ENCODE assay signal across 8 cellular contexts in the genomic region with DNA sequence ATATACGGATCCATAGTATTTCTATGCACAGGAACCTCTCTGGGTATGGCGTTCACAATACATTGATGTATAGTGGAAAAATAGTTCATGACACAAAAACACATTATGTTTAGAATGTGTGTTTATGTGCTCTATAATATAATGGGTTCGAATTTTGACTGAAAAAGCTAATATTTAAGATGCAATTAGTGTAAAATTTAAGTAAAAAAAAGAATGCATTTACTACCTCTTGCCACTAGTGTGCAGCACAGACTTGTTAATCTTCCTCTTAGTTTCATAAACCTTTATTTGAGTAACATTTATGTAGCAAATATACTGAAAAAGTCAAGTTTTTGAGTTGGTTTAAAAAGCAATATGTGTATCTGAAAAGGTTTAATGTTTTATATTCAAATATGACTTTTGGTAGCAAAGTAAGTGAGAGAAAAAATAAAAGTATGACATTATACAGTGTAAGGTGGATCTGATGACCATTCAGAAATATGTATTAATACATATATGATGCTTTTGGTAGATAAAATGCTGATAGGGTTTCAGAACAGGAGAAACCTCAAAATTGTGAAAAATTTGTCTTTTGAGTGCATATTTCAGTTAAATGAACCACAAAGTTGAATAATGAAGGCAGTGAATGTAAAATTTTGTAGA. TPM values are rescaled to one million over a fixed set of nuclear protein-coding genes. Genes with fewer than 3 reads are reported as not detected.
DNase-seq lines count a peak whose midpoint lies in the region; ATAC-seq and TF ChIP-seq lines count a peak whose summit lies in the region.

No MANE protein-coding gene starts in this region.

- CTCF ChIA-PET in Calu3 (lab: Charles Lee): interaction anchor here (0.8 kb wide), 1 partner anchor 1349 kb away, joined by 3 read pairs; no protein-coding TSS in a partner anchor

- intact Hi-C loops in Calu3 (cut with micrococcal nuclease; ENCODE audit: unreplicated experiment): loop anchor here (1.0 to 10.0 kb wide), 3 partner anchors 637 to 1607 kb away; no protein-coding TSS in a partner anchor

- no peak overlapping the region for H3K27ac Mint-ChIP-seq in Calu3 (ENCODE audit: unreplicated experiment)
- no peak overlapping the region for H3K27ac Mint-ChIP-seq in T-helper 2 cell treated with Interferon-gamma antibody and Interleukin-4, amounts not matched to agents 5 μg/mL and 100 μg/mL, for 36 hours

- ATAC-seq in GM21526 (IDR thresholded peaks at IDR 0.05; ENCODE audit: low FRiP score, unreplicated experiment): peak; percentile 67

- TF ChIP-seq CTCF in Calu3 (IDR thresholded peaks at IDR 0.05; ENCODE audit: unreplicated experiment): peak; percentile 59

- H3K9me3 Mint-ChIP-seq in Calu3 (ENCODE audit: low read depth, unreplicated experiment): no peaks in the 10 kb centered on the region
- H3K9me3 Mint-ChIP-seq in T-helper 2 cell treated with Interferon-gamma antibody and Interleukin-4, amounts not matched to agents 5 μg/mL and 100 μg/mL, for 36 hours: no peaks in the 10 kb centered on the region

- H3K27me3 Mint-ChIP-seq in Calu3 (ENCODE audit: unreplicated experiment): no peaks in the 10 kb centered on the region
- H3K27me3 Mint-ChIP-seq in T-helper 2 cell treated with Interferon-gamma antibody and Interleukin-4, amounts not matched to agents 5 μg/mL and 100 μg/mL, for 36 hours (ENCODE audit: low read depth): no peaks in the 10 kb centered on the region

- DNase-seq in Calu3: no peak
- peak; percentile 45 for DNase-seq in NCI-H69 (lab: John Stamatoyannopoulos, UW)
- peak; percentile 56 for DNase-seq in dermis blood vessel endothelial cell
- DNase-seq in pons (ENCODE audit: low spot score): peak; percentile 46
- no peak for DNase-seq in T-helper 2 cell treated with Interferon-gamma antibody and Interleukin-4, amounts not matched to agents 5 μg/mL and 100 μg/mL, for 36 hours (ENCODE audit: low spot score)
- DNase-seq in activated CD4-positive, alpha-beta T cell treated with anti-CD3 and anti-CD28 coated beads for 4 hours: no peak
- DNase-seq in COR-L47 (lab: John Stamatoyannopoulos, UW): no peak

- no peaks in the 10 kb centered on the region for H3K36me3 Mint-ChIP-seq in Calu3 (ENCODE audit: insufficient read depth, unreplicated experiment)
- no peaks in the 10 kb centered on the region for H3K36me3 Mint-ChIP-seq in T-helper 2 cell treated with Interferon-gamma antibody and Interleukin-4, amounts not matched to agents 5 μg/mL and 100 μg/mL, for 36 hours (ENCODE audit: low read depth)

- H3K4me1 Mint-ChIP-seq in Calu3 (ENCODE audit: low read depth, unreplicated experiment): no peaks in the 10 kb centered on the region
- no peaks in the 10 kb centered on the region for H3K4me1 Mint-ChIP-seq in T-helper 2 cell treated with Interferon-gamma antibody and Interleukin-4, amounts not matched to agents 5 μg/mL and 100 μg/mL, for 36 hours (ENCODE audit: low read depth)

- H3K4me3 Mint-ChIP-seq in Calu3 (ENCODE audit: low read depth, unreplicated experiment): no peak overlapping the region
- H3K4me3 Mint-ChIP-seq in T-helper 2 cell treated with Interferon-gamma antibody and Interleukin-4, amounts not matched to agents 5 μg/mL and 100 μg/mL, for 36 hours: no peak overlapping the region

- no TSS peak for BruUV-seq in Calu3 (replicated peaks; lab: Mats Ljungman, UMichigan)

RNA-seq across cellular contexts. Expression of a gene that starts 49.5 kb away (rescaled TPM):
- total RNA-seq in Calu3 (2022): 2.1 and 3.0 TPM in 2 replicates
- total RNA-seq in dermis blood vessel endothelial cell: 15.1 and 20.3 TPM in 2 replicates

Comparison
In these comparisons a context has a peak if more than half of its experiments do, and no peak if none do; other contexts are left out.
1. DNase-seq: peak in NCI-H69 (single experiment), dermis blood vessel endothelial cell (single experiment) and pons (single experiment); none in Calu3 (single experiment), T-helper 2 cell treated with Interferon-gamma antibody and Interleukin-4, amounts not matched to agents 5 μg/mL and 100 μg/mL, for 36 hours (single experiment), activated CD4-positive, alpha-beta T cell treated with anti-CD3 and anti-CD28 coated beads for 4 hours (0 of 2) and COR-L47 (single experiment).